9 cellular contexts compared by ENCODE assay signal in genomic region chr9:110021891-110022290, GRCh38.
DNase-seq lines count a peak whose midpoint lies in the region; ATAC-seq and TF ChIP-seq lines count a peak whose summit lies in the region.
"Had no signal": no experiment of that assay in that cellular context is flagged by ENCODE, and none has a peak within 500 bp of the region (broad histone marks: within the 10 kb centered on the region; RNA-seq: fewer than 3 reads in every experiment).

No MANE protein-coding gene starts in this region.

- H3K27me3 ChIP-seq in OCI-LY3 (ENCODE audit: low read depth, low read length) (no peaks in the 10 kb centered on the region), neuronal stem cell (ENCODE audit: control insufficient read depth in 3 of 3, insufficient read depth in 3 of 3, low read depth in 1 of 3, low read length in 3 of 3) (no peaks in the 10 kb centered on the region), SK-N-SH (ENCODE audit: insufficient read depth) (no peaks in the 10 kb centered on the region), esophagus muscularis mucosa (no peaks in the 10 kb centered on the region)

- H3K9me3 Mint-ChIP-seq in activated CD4-positive, alpha-beta T cell treated with anti-CD3 and anti-CD28 coated beads, Interleukin-2, amount 10 ng/mL, durations not matched to agents 7 days and 5 days = peaks cover 6% of the 10 kb centered on the region

- no peak for TF ChIP-seq RAD21 in SK-N-SH (IDR thresholded peaks at IDR 0.05; ENCODE audit: low read length)

- no peak for TF ChIP-seq EP300 in SK-N-SH (IDR thresholded peaks at IDR 0.05; ENCODE audit: borderline replicate concordance in 1 of 2, low read depth in 1 of 2, low read length in 1 of 2)
- no peak for TF ChIP-seq EP300 in esophagus muscularis mucosa (IDR thresholded peaks at IDR 0.05)

- CTCF ChIA-PET in activated CD4-positive, alpha-beta T cell treated with anti-CD3 and anti-CD28 coated beads, Interleukin-2, amount 10 ng/mL, durations not matched to agents 7 days and 5 days (lab: Charles Lee) = interaction anchor here (1.9 kb wide), 1 partner anchor 31 kb away, joined by 9 read pairs; no protein-coding TSS in a partner anchor
- CTCF ChIA-PET in SK-N-SH (lab: Yijun Ruan, JAX) = no interaction called here

- H2BK12ac ChIP-seq in neuronal stem cell (ENCODE audit: low read length) = no peak overlapping the region

- no peak overlapping the region for H4K8ac ChIP-seq in neuronal stem cell (ENCODE audit: low read depth, low read length)

- H3K27ac ChIP-seq in OCI-LY3 (ENCODE audit: low read length) = peak overlapping the region; percentile 47; the same call in 1 of the 2 replicates
- peak overlapping the region; percentile 19 for H3K27ac ChIP-seq in neuronal stem cell (replicated peaks; ENCODE audit: low read length)
- peak overlapping the region in 1 of 2 experiments; percentile 0; a peak in 1 of 4 replicates for H3K27ac ChIP-seq in SK-N-SH (ENCODE audit: low read depth in 2 of 2, low read length in 1 of 2)
- no peak overlapping the region for H3K27ac ChIP-seq in esophagus muscularis mucosa (replicated peaks in 1 of 4)

- intact Hi-C loops in esophagus muscularis mucosa (cut with DNase I) = no loop called here

- no peaks in the 10 kb centered on the region for H3K79me1 ChIP-seq in neuronal stem cell (ENCODE audit: low read depth, low read length)

- H2AFZ ChIP-seq in OCI-LY3 (ENCODE audit: low read depth, low read length) = peak overlapping the region; percentile 18; the same call in 1 of the 2 replicates
- H2AFZ ChIP-seq in neuronal stem cell (ENCODE audit: low read length) = peak overlapping the region; percentile 18
- no peak overlapping the region for H2AFZ ChIP-seq in SK-N-SH (ENCODE audit: low read depth)

- peak overlapping the region; percentile 74 for H3K27ac Mint-ChIP-seq in activated CD4-positive, alpha-beta T cell treated with anti-CD3 and anti-CD28 coated beads, Interleukin-2, amount 10 ng/mL, durations not matched to agents 7 days and 5 days

- no peak overlapping the region for H3K4ac ChIP-seq in neuronal stem cell (ENCODE audit: low read length)

- peak; percentile 96 for ATAC-seq in HG02852 (IDR thresholded peaks at IDR 0.05; ENCODE audit: unreplicated experiment)
- ATAC-seq: Panc1 had no signal

- no peak overlapping the region for H3K4me3 Mint-ChIP-seq in activated CD4-positive, alpha-beta T cell treated with anti-CD3 and anti-CD28 coated beads, Interleukin-2, amount 10 ng/mL, durations not matched to agents 7 days and 5 days

- H4K91ac ChIP-seq in neuronal stem cell (ENCODE audit: low read depth, low read length, poor library complexity) = no peak overlapping the region

- TF ChIP-seq CTCF in OCI-LY3 (IDR thresholded peaks at IDR 0.05; ENCODE audit: low read depth, low read length) (no peak), SK-N-SH (IDR thresholded peaks at IDR 0.05) (no peak), esophagus muscularis mucosa (IDR thresholded peaks at IDR 0.05) (no peak)

- no peak overlapping the region for H2AK5ac ChIP-seq in neuronal stem cell (ENCODE audit: low read depth, low read length)

- no peaks in the 10 kb centered on the region for H3K36me3 Mint-ChIP-seq in activated CD4-positive, alpha-beta T cell treated with anti-CD3 and anti-CD28 coated beads, Interleukin-2, amount 10 ng/mL, durations not matched to agents 7 days and 5 days (ENCODE audit: low read depth)

- H3K14ac ChIP-seq in neuronal stem cell (ENCODE audit: low read length) = no peak overlapping the region

- H3K9me2 ChIP-seq in SK-N-SH = no peaks in the 10 kb centered on the region

- H3K4me3 ChIP-seq in OCI-LY3 (ENCODE audit: low read length) (peak overlapping the region; percentile 26; the same call in 1 of the 2 replicates), neuronal stem cell (ENCODE audit: low read length in 2 of 2) (no peak overlapping the region), SK-N-SH (ENCODE audit: low read depth in 2 of 2, low read length in 1 of 2) (no peak overlapping the region), esophagus muscularis mucosa (no peak overlapping the region)

- no peak overlapping the region for H3K18ac ChIP-seq in neuronal stem cell (ENCODE audit: low read length)

- peaks cover 8% of the 10 kb centered on the region for H3F3A ChIP-seq in SK-N-SH (replicated peaks; ENCODE audit: insufficient read depth)

- H2BK15ac ChIP-seq in neuronal stem cell (ENCODE audit: low read length) = no peak overlapping the region

- POLR2A ChIA-PET in activated CD4-positive, alpha-beta T cell treated with anti-CD3 and anti-CD28 coated beads, Interleukin-2, amount 10 ng/mL, durations not matched to agents 7 days and 5 days (lab: Charles Lee) = no interaction called here
- POLR2A ChIA-PET in SK-N-SH (lab: Yijun Ruan, JAX) = no interaction called here

- peak overlapping the region; percentile 71 for H3K4me2 ChIP-seq in OCI-LY3 (ENCODE audit: low read length)
- no peak overlapping the region for H3K4me2 ChIP-seq in neuronal stem cell (ENCODE audit: insufficient read depth, low read length, poor library complexity, severe bottlenecking)
- H3K4me2 ChIP-seq in SK-N-SH = no peak overlapping the region

- no peak for DNase-seq in activated CD4-positive, alpha-beta T cell treated with anti-CD3 and anti-CD28 coated beads, Interleukin-2, amount 10 ng/mL, durations not matched to agents 7 days and 5 days
- no peak for DNase-seq in activated CD4-positive, alpha-beta T cell treated with anti-CD3 and anti-CD28 coated beads for 48 hours
- no peak for DNase-seq in neuronal stem cell (ENCODE audit: low spot score)
- DNase-seq in HuH-7 (ENCODE audit: low spot score) = no peak
- DNase-seq in SK-N-SH = no peak
- DNase-seq in esophagus muscularis mucosa (ENCODE audit: extremely low spot score) = no peak

- H3K79me2 ChIP-seq in OCI-LY3 (ENCODE audit: low read length) (no peaks in the 10 kb centered on the region), SK-N-SH (ENCODE audit: insufficient read depth) (peaks cover 16% of the 10 kb centered on the region; the same call in 1 of the 2 replicates)

- H3K4me1 ChIP-seq in OCI-LY3 (ENCODE audit: low read length) = peaks cover 17% of the 10 kb centered on the region
- H3K4me1 ChIP-seq in neuronal stem cell (ENCODE audit: control insufficient read depth in 2 of 2, insufficient read depth in 1 of 2, low read depth in 1 of 2, low read length in 2 of 2) = peaks cover 8 to 12% of the 10 kb centered on the region in 2 donors
- H3K4me1 ChIP-seq in SK-N-SH (ENCODE audit: control insufficient read depth in 1 of 2, insufficient read depth in 2 of 2, low read depth in 1 of 2, low read length in 1 of 2) = peaks cover 0 to 3% of the 10 kb centered on the region in 2 experiments; a peak in 1 of 4 replicates
- H3K4me1 ChIP-seq in esophagus muscularis mucosa = peaks cover 0 to 8% (median 2%) of the 10 kb centered on the region in 4 donors

- H3K23ac ChIP-seq in neuronal stem cell (ENCODE audit: low read depth, low read length, poor library complexity) = no peak overlapping the region

- no peak for TF ChIP-seq POLR2A in esophagus muscularis mucosa (IDR thresholded peaks at IDR 0.05; ENCODE audit: low read depth)

- H3K27me3 Mint-ChIP-seq in activated CD4-positive, alpha-beta T cell treated with anti-CD3 and anti-CD28 coated beads, Interleukin-2, amount 10 ng/mL, durations not matched to agents 7 days and 5 days = peaks cover 2% of the 10 kb centered on the region

- WGBS in neuronal stem cell (ENCODE audit: extremely low coverage in 2 of 2, insufficient read length in 2 of 2, insufficient replicate concordance in 1 of 2), 2 donors = no CpG with 5 or more reads among the region's 2 CpGs
- WGBS in SK-N-SH (ENCODE audit: low lambda C conversion rate) = 96% methylated on average over 2 of the region's 2 CpGs
- 67% methylated on average over 2 of the region's 2 CpGs for WGBS in esophagus muscularis mucosa

- no peak overlapping the region for H2BK5ac ChIP-seq in neuronal stem cell (ENCODE audit: low read length)

- H3K4me1 Mint-ChIP-seq in activated CD4-positive, alpha-beta T cell treated with anti-CD3 and anti-CD28 coated beads, Interleukin-2, amount 10 ng/mL, durations not matched to agents 7 days and 5 days = peaks cover 21% of the 10 kb centered on the region

- H4K20me1 ChIP-seq in OCI-LY3 (ENCODE audit: insufficient read depth, low read length) (no peaks in the 10 kb centered on the region), SK-N-SH (ENCODE audit: insufficient read depth) (no peaks in the 10 kb centered on the region)

- no peaks in the 10 kb centered on the region for H3K36me3 ChIP-seq in OCI-LY3 (replicated peaks; ENCODE audit: low read depth, low read length)
- no peaks in the 10 kb centered on the region for H3K36me3 ChIP-seq in neuronal stem cell (replicated peaks in 1 of 2; ENCODE audit: control insufficient read depth in 2 of 2, insufficient read depth in 2 of 2, low read length in 2 of 2)
- peaks cover 0 to 23% of the 10 kb centered on the region in 2 experiments for H3K36me3 ChIP-seq in SK-N-SH (replicated peaks in 1 of 2; ENCODE audit: control insufficient read depth in 1 of 2, insufficient read depth in 2 of 2, low read length in 1 of 2)
- H3K36me3 ChIP-seq in esophagus muscularis mucosa = no peaks in the 10 kb centered on the region

- H3K9ac ChIP-seq in OCI-LY3 (ENCODE audit: low read length) (peak overlapping the region; percentile 25; the same call in 1 of the 2 replicates), neuronal stem cell (ENCODE audit: low read depth, low read length, poor library complexity) (no peak overlapping the region), SK-N-SH (no peak overlapping the region)

- H3K9me3 ChIP-seq in OCI-LY3 (ENCODE audit: insufficient read depth, low read length) (no peaks in the 10 kb centered on the region), neuronal stem cell (replicated peaks in 1 of 2; ENCODE audit: control insufficient read depth in 2 of 2, insufficient read depth in 1 of 2, low read depth in 1 of 2, low read length in 2 of 2) (no peaks in the 10 kb centered on the region), SK-N-SH (no peaks in the 10 kb centered on the region), esophagus muscularis mucosa (no peaks in the 10 kb centered on the region)

- H2BK120ac ChIP-seq in neuronal stem cell (ENCODE audit: low read depth, low read length) = no peak overlapping the region

TF ChIP-seq in SK-N-SH, 30 proteins besides CTCF, POLR2A, EP300 and RAD21 (continues in another document):
- TF ChIP-seq RCOR1 (IDR thresholded peaks at IDR 0.05; ENCODE audit: low read length) = no peak
- TF ChIP-seq TCF12 (IDR thresholded peaks at IDR 0.05) = no peak
- TF ChIP-seq, protein P1, sequence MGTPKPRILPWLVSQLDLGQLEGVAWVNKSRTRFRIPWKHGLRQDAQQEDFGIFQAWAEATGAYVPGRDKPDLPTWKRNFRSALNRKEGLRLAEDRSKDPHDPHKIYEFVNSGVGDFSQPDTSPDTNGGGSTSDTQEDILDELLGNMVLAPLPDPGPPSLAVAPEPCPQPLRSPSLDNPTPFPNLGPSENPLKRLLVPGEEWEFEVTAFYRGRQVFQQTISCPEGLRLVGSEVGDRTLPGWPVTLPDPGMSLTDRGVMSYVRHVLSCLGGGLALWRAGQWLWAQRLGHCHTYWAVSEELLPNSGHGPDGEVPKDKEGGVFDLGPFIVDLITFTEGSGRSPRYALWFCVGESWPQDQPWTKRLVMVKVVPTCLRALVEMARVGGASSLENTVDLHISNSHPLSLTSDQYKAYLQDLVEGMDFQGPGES (IDR thresholded peaks at IDR 0.05; ENCODE audit: low read depth, low read length) = no peak
- TF ChIP-seq JUND (IDR thresholded peaks at IDR 0.05) = no peak
- TF ChIP-seq YY1 (IDR thresholded peaks at IDR 0.05; ENCODE audit: low read depth) = no peak

Comparison
In these comparisons a context has a peak if more than half of its experiments do, and no peak if none do; other contexts are left out.
1. H3K27ac ChIP-seq: peak in OCI-LY3 (single experiment) and neuronal stem cell (single experiment); none in esophagus muscularis mucosa (0 of 4).